In the genomic region with DNA sequence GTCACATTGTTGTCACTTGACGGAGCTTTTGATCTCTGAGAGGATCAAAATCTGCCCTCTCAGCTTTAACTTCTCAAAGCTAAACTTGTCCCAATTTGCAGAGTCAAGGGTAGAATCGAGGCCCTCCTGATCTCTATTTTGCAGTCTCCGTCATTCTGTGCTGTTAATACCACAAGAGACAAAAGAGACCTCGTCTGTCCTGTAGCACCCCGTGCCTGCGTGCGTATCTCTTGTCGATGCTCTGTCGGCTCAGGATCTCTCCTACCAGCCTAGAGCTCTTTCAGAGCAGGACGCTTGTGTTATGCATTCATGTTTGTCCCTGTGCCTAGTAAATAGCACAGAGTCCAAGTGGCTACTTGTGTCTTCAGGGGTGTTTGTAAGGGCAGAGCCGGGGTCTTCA, we compare ENCODE assay signal across 14 cellular contexts. TPM values are rescaled to one million over a fixed set of nuclear protein-coding genes. Genes with fewer than 3 reads are reported as not detected.
DNase-seq lines count a peak whose midpoint lies in the region; ATAC-seq lines count a peak whose summit lies in the region.
"Had no signal": no experiment of that assay in that cellular context is flagged by ENCODE, and none has a peak within 500 bp of the region (broad histone marks: within the 10 kb centered on the region; RNA-seq: fewer than 3 reads in every experiment).

No MANE protein-coding gene starts in this region.

- H3K36me3 ChIP-seq in SJCRH30, result no peaks in the 10 kb centered on the region
- H3K36me3 ChIP-seq: ovary, thyroid gland had no signal

- peak overlapping the region; percentile 84 for H3K4me3 Mint-ChIP-seq in stimulated activated naive CD8-positive, alpha-beta T cell treated with anti-CD3 and anti-CD28 coated beads, Interleukin-15, Interleukin-2, amounts not matched to agents 100 ng/mL and 50 ng/mL, for 24 hours
- peak overlapping the region; percentile 86 for H3K4me3 Mint-ChIP-seq in activated T-cell treated with anti-CD3 and anti-CD28 coated beads, Interleukin-2, amount 50 U/mL, for 24 hours

- H3K36me3 Mint-ChIP-seq in stimulated activated naive CD8-positive, alpha-beta T cell treated with anti-CD3 and anti-CD28 coated beads, Interleukin-15, Interleukin-2, amounts not matched to agents 100 ng/mL and 50 ng/mL, for 24 hours (ENCODE audit: low read depth), result peaks cover 52% of the 10 kb centered on the region
- peaks cover 76% of the 10 kb centered on the region for H3K36me3 Mint-ChIP-seq in activated T-cell treated with anti-CD3 and anti-CD28 coated beads, Interleukin-2, amount 50 U/mL, for 24 hours (ENCODE audit: low read depth)

- no peak overlapping the region for H3K4me3 ChIP-seq in SJCRH30
- H3K4me3 ChIP-seq: ovary, smooth muscle cell, thyroid gland had no signal

- no peak overlapping the region for H3K27ac ChIP-seq in SJCRH30
- H3K27ac ChIP-seq: foreskin keratinocyte, ovary, thyroid gland had no signal

- H3K27me3 Mint-ChIP-seq in stimulated activated naive CD8-positive, alpha-beta T cell treated with anti-CD3 and anti-CD28 coated beads, Interleukin-15, Interleukin-2, amounts not matched to agents 100 ng/mL and 50 ng/mL, for 24 hours, result no peaks in the 10 kb centered on the region
- no peaks in the 10 kb centered on the region for H3K27me3 Mint-ChIP-seq in activated T-cell treated with anti-CD3 and anti-CD28 coated beads, Interleukin-2, amount 50 U/mL, for 24 hours

- peaks cover 9% of the 10 kb centered on the region for H3K4me1 ChIP-seq in SJCRH30
- H3K4me1 ChIP-seq: thyroid gland had no signal

- peak overlapping the region; percentile 98 for H3K27ac Mint-ChIP-seq in stimulated activated naive CD8-positive, alpha-beta T cell treated with anti-CD3 and anti-CD28 coated beads, Interleukin-15, Interleukin-2, amounts not matched to agents 100 ng/mL and 50 ng/mL, for 24 hours
- H3K27ac Mint-ChIP-seq in activated T-cell treated with anti-CD3 and anti-CD28 coated beads, Interleukin-2, amount 50 U/mL, for 24 hours, result peak overlapping the region; percentile 98

- peaks cover 100% of the 10 kb centered on the region for H3K4me1 Mint-ChIP-seq in stimulated activated naive CD8-positive, alpha-beta T cell treated with anti-CD3 and anti-CD28 coated beads, Interleukin-15, Interleukin-2, amounts not matched to agents 100 ng/mL and 50 ng/mL, for 24 hours (ENCODE audit: low read depth)
- H3K4me1 Mint-ChIP-seq in activated T-cell treated with anti-CD3 and anti-CD28 coated beads, Interleukin-2, amount 50 U/mL, for 24 hours (ENCODE audit: low read depth), result peaks cover 95% of the 10 kb centered on the region

- ATAC-seq in stimulated activated naive CD8-positive, alpha-beta T cell treated with anti-CD3 and anti-CD28 coated beads, Interleukin-15, Interleukin-2, amounts not matched to agents 100 U/mL and 50 U/mL, for 24 hours, result no peak
- ATAC-seq: foreskin keratinocyte had no signal

- H3K27me3 ChIP-seq in SJCRH30, result no peaks in the 10 kb centered on the region
- H3K27me3 ChIP-seq: foreskin keratinocyte, ovary, thyroid gland had no signal

- no peaks in the 10 kb centered on the region for H3K9me3 ChIP-seq in SJCRH30 (replicated peaks)
- H3K9me3 ChIP-seq: ovary, thyroid gland had no signal

- no peaks in the 10 kb centered on the region for H3K9me3 Mint-ChIP-seq in stimulated activated naive CD8-positive, alpha-beta T cell treated with anti-CD3 and anti-CD28 coated beads, Interleukin-15, Interleukin-2, amounts not matched to agents 100 ng/mL and 50 ng/mL, for 24 hours
- H3K9me3 Mint-ChIP-seq in activated T-cell treated with anti-CD3 and anti-CD28 coated beads, Interleukin-2, amount 50 U/mL, for 24 hours, result no peaks in the 10 kb centered on the region

- DNase-seq in stimulated activated naive CD8-positive, alpha-beta T cell treated with anti-CD3 and anti-CD28 coated beads, Interleukin-15, Interleukin-2, amounts not matched to agents 100 U/mL and 50 U/mL, for 24 hours, result no peak
- no peak for DNase-seq in activated T-cell treated with anti-CD3 and anti-CD28 coated beads, Interleukin-2, amount 50 U/mL, for 24 hours
- DNase-seq in left kidney (ENCODE audit: low read depth, low spot score) (peak; percentile 73), GDM1 (lab: John Stamatoyannopoulos, UW) (no peak), SHP77 treated with DMSO at 0.1 percent for 48 hours (lab: John Stamatoyannopoulos, UW) (no peak), SJCRH30 (no peak), NCI-H226 (no peak)
- DNase-seq: foreskin keratinocyte, NCI-H2029, NCI-H748 treated with DMSO at 0.1 percent for 48 hours, ovary, thyroid gland had no signal

RNA-seq across cellular contexts. Expression of a gene that starts 5.1 kb away (rescaled TPM):
- total RNA-seq in SJCRH30 (2014; rRNA removed; shearing (Covaris generic)), result 27.1 and 31.5 TPM in 2 replicates
